In genomic region chr14:77799863-77800730, GRCh38 we compare ENCODE assay signal across 8 cellular contexts. TPM values are rescaled to one million over a fixed set of nuclear protein-coding genes. Genes with fewer than 3 reads are reported as not detected.
DNase-seq lines count a peak whose midpoint lies in the region; ATAC-seq lines count a peak whose summit lies in the region.

Gene ADCK1, plus strand, starts transcription at chr14:77800109. Its CDS starts 18,870 bp downstream, at chr14:77818979.

- ATAC-seq in GM19035 (IDR thresholded peaks at IDR 0.05; ENCODE audit: unreplicated experiment): peak; percentile 95
- ATAC-seq in HG03342 (IDR thresholded peaks at IDR 0.05; ENCODE audit: unreplicated experiment): peak; percentile 91

- DNase-seq in Ammon's horn (ENCODE audit: low spot score) (peak; percentile 94), NCI-H345 treated with DMSO at 0.1 percent for 48 hours (lab: John Stamatoyannopoulos, UW; ENCODE audit: unreplicated experiment) (peak; percentile 68), cerebellum (ENCODE audit: low spot score) (peak; percentile 89), kidney glomerular epithelial cell (lab: John Stamatoyannopoulos, UW) (peak; percentile 40)
- DNase-seq in activated CD4-positive, alpha-beta T cell treated with anti-CD3 and anti-CD28 coated beads for 1 hour: peak; percentile 71
- DNase-seq in stimulated activated CD4-positive, alpha-beta T cell treated with anti-CD3 and anti-CD28 coated beads, Interleukin-1b, Interleukin-23, amount 100 ng/mL, for 1 hour (ENCODE audit: low read depth in 2 of 2): peak; percentile 53 to 73

RNA-seq across cellular contexts. Expression of gene ADCK1, which starts in this region (rescaled TPM):
- 7.3 TPM for total RNA-seq in cerebellum

Comparison
In these comparisons a context has a peak if more than half of its experiments do, and no peak if none do; other contexts are left out.
1. Peak in every context shown above with its lines: DNase-seq and ATAC-seq.
2. DNase-seq: peak in every context shown above with its lines; median percentile 94 in Ammon's horn; 89 in cerebellum; 71 in activated CD4-positive, alpha-beta T cell treated with anti-CD3 and anti-CD28 coated beads for 1 hour; 68 in NCI-H345 treated with DMSO at 0.1 percent for 48 hours; 63 in stimulated activated CD4-positive, alpha-beta T cell treated with anti-CD3 and anti-CD28 coated beads, Interleukin-1b, Interleukin-23, amount 100 ng/mL, for 1 hour; 40 in kidney glomerular epithelial cell.